Comparison of ENCODE assay signal across 18 cellular contexts in genomic region chr4:90537491-90537890, GRCh38.
"Had no signal": no experiment of that assay in that cellular context is flagged by ENCODE, and none has a peak within 500 bp of the region (broad histone marks: within the 10 kb centered on the region; RNA-seq: fewer than 3 reads in every experiment).

No MANE protein-coding gene starts in this region.

- H3K4me3 ChIP-seq: body of pancreas, lower lobe of right lung, ovary, skin epidermis, tibial artery, vagina had no signal

- H3K36me3 ChIP-seq: lower lobe of right lung, ovary, tibial artery, vagina, WERI-Rb-1 had no signal

- H3K4me3 Mint-ChIP-seq: activated CD8-positive, alpha-beta T cell treated with anti-CD3 and anti-CD28 coated beads, Interleukin-2, amount 10 ng/mL, durations not matched to agents 7 days and 5 days; activated naive CD8-positive, alpha-beta T cell treated with anti-CD3 and anti-CD28 coated beads, Interleukin-2, amount 50 U/mL, for 24 hours; central memory CD8-positive, alpha-beta T cell; effector memory CD8-positive, alpha-beta T cell; nephron progenitor cell had no signal

- H3K4me1 Mint-ChIP-seq: activated naive CD8-positive, alpha-beta T cell treated with anti-CD3 and anti-CD28 coated beads, Interleukin-2, amount 50 U/mL, for 24 hours; central memory CD8-positive, alpha-beta T cell; nephron progenitor cell had no signal

- H3K9me3 ChIP-seq: body of pancreas, lower lobe of right lung, ovary, tibial artery, vagina had no signal

- H3K27ac ChIP-seq: body of pancreas, lower lobe of right lung, ovary, skin epidermis, tibial artery, vagina, WERI-Rb-1 had no signal

- H3K9me3 Mint-ChIP-seq: activated naive CD8-positive, alpha-beta T cell treated with anti-CD3 and anti-CD28 coated beads, Interleukin-2, amount 50 U/mL, for 24 hours had no signal

- H3K27ac Mint-ChIP-seq: activated CD8-positive, alpha-beta T cell treated with anti-CD3 and anti-CD28 coated beads, Interleukin-2, amount 10 ng/mL, durations not matched to agents 7 days and 5 days; activated naive CD8-positive, alpha-beta T cell treated with anti-CD3 and anti-CD28 coated beads, Interleukin-2, amount 50 U/mL, for 24 hours; effector memory CD8-positive, alpha-beta T cell; nephron progenitor cell had no signal

- H3K27me3 Mint-ChIP-seq: activated naive CD8-positive, alpha-beta T cell treated with anti-CD3 and anti-CD28 coated beads, Interleukin-2, amount 50 U/mL, for 24 hours; central memory CD8-positive, alpha-beta T cell; effector memory CD8-positive, alpha-beta T cell had no signal

- H3K4me1 ChIP-seq: body of pancreas, lower lobe of right lung, tibial artery, vagina had no signal

- H3K27me3 ChIP-seq: ovary, tibial artery, vagina had no signal

- DNase-seq: activated CD4-positive, alpha-beta T cell treated with anti-CD3 and anti-CD28 coated beads for 4 hours; activated CD8-positive, alpha-beta memory T cell treated with anti-CD3 and anti-CD28 coated beads, Interleukin-2, amount 50 U/mL, for 48 hours; activated CD8-positive, alpha-beta T cell treated with anti-CD3 and anti-CD28 coated beads, Interleukin-2, amount 10 ng/mL, durations not matched to agents 7 days and 5 days; activated naive CD4-positive, alpha-beta T cell; activated naive CD8-positive, alpha-beta T cell treated with anti-CD3 and anti-CD28 coated beads, Interleukin-2, amount 50 U/mL, for 24 hours; body of pancreas; effector memory CD8-positive, alpha-beta T cell; erythroblast; hippocampal formation; lower lobe of right lung; nephron progenitor cell; ovary; T1000; tibial artery; WERI-Rb-1 had no signal

- ATAC-seq: activated CD8-positive, alpha-beta T cell treated with anti-CD3 and anti-CD28 coated beads, Interleukin-2, amount 10 ng/mL, durations not matched to agents 7 days and 5 days; activated naive CD8-positive, alpha-beta T cell treated with anti-CD3 and anti-CD28 coated beads, Interleukin-2, amount 50 U/mL, for 24 hours; body of pancreas; effector memory CD8-positive, alpha-beta T cell; lower lobe of right lung had no signal
